In genomic region chr7:75485979-75486643, GRCh38 we compare ENCODE assay signal across 7 cellular contexts. TPM values are rescaled to one million over a fixed set of nuclear protein-coding genes. Genes with fewer than 3 reads are reported as not detected.
DNase-seq lines count a peak whose midpoint lies in the region; ATAC-seq lines count a peak whose summit lies in the region.
"Not testable (repeated sequence)": the region's sequence is repeated elsewhere in the genome, so short reads cannot be mapped to it uniquely, and the experiment has no call there.

POM121C (minus strand) TSS chr7:75486299; CDS start chr7:75441496, 44,803 bp downstream.

- ATAC-seq in GM18517 (IDR thresholded peaks at IDR 0.05; ENCODE audit: unreplicated experiment) (peak; percentile 93), HG03039 (IDR thresholded peaks at IDR 0.05; ENCODE audit: unreplicated experiment) (peak; percentile 97), sciatic nerve (peak; percentile 100)

- intact Hi-C loops in sciatic nerve (cut with DNase I), result not testable (repeated sequence)

- peak; percentile 90 to 92 for DNase-seq in NCI-H2081 (lab: John Stamatoyannopoulos, UW)
- DNase-seq in T1000 (lab: John Stamatoyannopoulos, UW), result peak; percentile 77
- DNase-seq in astrocyte of the hippocampus (ENCODE audit: low read depth, low spot score), result peak; percentile 96
- DNase-seq in hypothalamus (lab: John Stamatoyannopoulos, UW), result peak; percentile 20 to 93 (median 84)
- DNase-seq in sciatic nerve (ENCODE audit: low spot score), result peak; percentile 94

RNA-seq across cellular contexts. Expression of gene POM121C, which starts in this region (rescaled TPM):
- total RNA-seq in sciatic nerve, result 44.0 TPM

Comparison
In these comparisons a context has a peak if more than half of its experiments do, and no peak if none do; other contexts are left out.
1. Peak in every context shown above with its lines: DNase-seq and ATAC-seq.